In genomic region chr16:24291932-24292331, GRCh38 we compare ENCODE assay signal across 1 cellular context.
TF ChIP-seq lines count a peak whose summit lies in the region.

No MANE protein-coding gene starts in this region.

TF ChIP-seq in SK-N-SH, 30 proteins besides CTCF, POLR2A, EP300 and RAD21 (continued from another document):
- no peak for TF ChIP-seq REST (IDR thresholded peaks at IDR 0.05; ENCODE audit: low read depth, low read length)
- TF ChIP-seq NFIC (IDR thresholded peaks at IDR 0.05; ENCODE audit: borderline replicate concordance) = no peak
- TF ChIP-seq MXI1 (IDR thresholded peaks at IDR 0.05; ENCODE audit: low read depth, low read length) = no peak
